8 cellular contexts compared by ENCODE assay signal in genomic region chr3:159763466-159764210, GRCh38.
DNase-seq lines count a peak whose midpoint lies in the region; ATAC-seq and FAIRE-seq lines count a peak whose summit lies in the region.

No MANE protein-coding gene starts in this region.

- H3K4me3 Mint-ChIP-seq in activated naive CD8-positive, alpha-beta T cell = peak overlapping the region; percentile 88

- DNase-seq in COLO668 (lab: John Stamatoyannopoulos, UW; ENCODE audit: unreplicated experiment) = peak; percentile 75
- peak; percentile 78 for DNase-seq in GM19239 (ENCODE audit: insufficient read length, low spot score)
- peak; percentile 67 for DNase-seq in NCI-H446 treated with DMSO at 0.1 percent for 48 hours (lab: John Stamatoyannopoulos, UW)
- peak; percentile 94 for DNase-seq in glomerular visceral epithelial cell (ENCODE audit: extremely low spot score)
- peak; percentile 71 for DNase-seq in occipital lobe (lab: John Stamatoyannopoulos, UW)
- DNase-seq in middle frontal gyrus (ENCODE audit: extremely low spot score, low spot score) = no peak

- peak; percentile 68 for ATAC-seq in HG03175 (IDR thresholded peaks at IDR 0.05; ENCODE audit: unreplicated experiment)

- peaks cover 45% of the 10 kb centered on the region for H3K27me3 Mint-ChIP-seq in activated naive CD8-positive, alpha-beta T cell

- no peaks in the 10 kb centered on the region for H3K9me3 Mint-ChIP-seq in activated naive CD8-positive, alpha-beta T cell (ENCODE audit: low read depth)

- no peak overlapping the region for H3K27ac Mint-ChIP-seq in activated naive CD8-positive, alpha-beta T cell

- peaks cover 17% of the 10 kb centered on the region for H3K4me1 Mint-ChIP-seq in activated naive CD8-positive, alpha-beta T cell (ENCODE audit: low read depth)

- no peak for FAIRE-seq in GM19239 (lab: Jason Lieb, UNC)

- no peaks in the 10 kb centered on the region for H3K36me3 Mint-ChIP-seq in activated naive CD8-positive, alpha-beta T cell
